ENCODE assay signal across 10 cellular contexts in the genomic region with DNA sequence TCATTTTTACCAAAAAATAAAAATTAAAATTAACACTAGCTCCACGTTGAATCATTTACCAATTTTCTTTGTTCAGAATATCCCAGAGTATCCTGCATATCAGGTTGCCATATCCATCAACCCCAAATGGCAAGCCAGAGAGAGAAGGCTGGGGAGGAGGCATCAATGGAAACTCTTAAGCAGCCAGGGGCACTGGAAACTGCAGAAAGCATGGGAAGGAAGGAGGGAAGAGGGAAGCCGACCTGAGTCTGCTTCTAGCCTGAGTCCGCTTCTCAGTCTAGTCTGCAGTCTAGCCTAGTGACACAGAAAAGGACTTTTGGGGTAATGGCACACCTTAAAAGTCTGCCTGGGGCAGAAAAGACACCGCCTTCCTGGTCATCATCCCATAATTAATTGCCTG. TPM values are rescaled to one million over a fixed set of nuclear protein-coding genes. Genes with fewer than 3 reads are reported as not detected.
DNase-seq lines count a peak whose midpoint lies in the region; ATAC-seq, FAIRE-seq and TF ChIP-seq lines count a peak whose summit lies in the region.
"Had no signal": no experiment of that assay in that cellular context is flagged by ENCODE, and none has a peak within 500 bp of the region (broad histone marks: within the 10 kb centered on the region; RNA-seq: fewer than 3 reads in every experiment).

No MANE protein-coding gene starts in this region.

- H3K9me3 Mint-ChIP-seq in activated T-helper 17 cell treated with anti-CD3 and anti-CD28 coated beads, Interleukin-2, amount 50 U/mL, for 72 hours: peaks cover 4% of the 10 kb centered on the region
- H3K9me3 Mint-ChIP-seq in mesothelial cell of epicardium: no peaks in the 10 kb centered on the region

- ATAC-seq in activated T-helper 17 cell treated with anti-CD3 and anti-CD28 coated beads, Interleukin-2, amount 50 U/mL, for 72 hours (replicated peaks): no peak
- ATAC-seq in HG03135 (IDR thresholded peaks at IDR 0.05; ENCODE audit: unreplicated experiment): no peak

- H3K4me1 ChIP-seq in ACC112 (ENCODE audit: control insufficient read depth, insufficient read depth, low read length, unreplicated experiment): peaks cover 35% of the 10 kb centered on the region

- no peaks in the 10 kb centered on the region for H3K36me3 ChIP-seq in ACC112 (ENCODE audit: insufficient read depth, low read length)
- H3K36me3 ChIP-seq: esophagus squamous epithelium had no signal

- peak overlapping the region; percentile 96 for H3K4me3 Mint-ChIP-seq in activated T-helper 17 cell treated with anti-CD3 and anti-CD28 coated beads, Interleukin-2, amount 50 U/mL, for 72 hours
- peak overlapping the region; percentile 26 for H3K4me3 Mint-ChIP-seq in mesothelial cell of epicardium

- H3K27me3 ChIP-seq in ACC112 (ENCODE audit: insufficient read depth, low read length): no peaks in the 10 kb centered on the region
- H3K27me3 ChIP-seq: esophagus squamous epithelium had no signal

- peaks cover 23% of the 10 kb centered on the region for H3K79me2 ChIP-seq in ACC112 (ENCODE audit: control insufficient read depth, insufficient read depth, low read length, unreplicated experiment)

- peaks cover 41% of the 10 kb centered on the region for H3K4me1 Mint-ChIP-seq in activated T-helper 17 cell treated with anti-CD3 and anti-CD28 coated beads, Interleukin-2, amount 50 U/mL, for 72 hours
- peaks cover 25% of the 10 kb centered on the region for H3K4me1 Mint-ChIP-seq in mesothelial cell of epicardium

- peak overlapping the region; percentile 55 for H3K27ac ChIP-seq in ACC112 (ENCODE audit: low read depth, low read length)

- H3K4me3 ChIP-seq in ACC112 (ENCODE audit: low read depth, low read length): peak overlapping the region; percentile 31; the same call in 1 of the 2 replicates

- H2AFZ ChIP-seq in ACC112 (ENCODE audit: low read length, unreplicated experiment): no peak overlapping the region

- H3K27me3 Mint-ChIP-seq in activated T-helper 17 cell treated with anti-CD3 and anti-CD28 coated beads, Interleukin-2, amount 50 U/mL, for 72 hours: no peaks in the 10 kb centered on the region
- no peaks in the 10 kb centered on the region for H3K27me3 Mint-ChIP-seq in mesothelial cell of epicardium (ENCODE audit: low read depth)

- no peak for TF ChIP-seq CTCF in mesothelial cell of epicardium (IDR thresholded peaks at IDR 0.05; ENCODE audit: unreplicated experiment)

- peak overlapping the region; percentile 88 for H3K27ac Mint-ChIP-seq in activated T-helper 17 cell treated with anti-CD3 and anti-CD28 coated beads, Interleukin-2, amount 50 U/mL, for 72 hours
- no peak overlapping the region for H3K27ac Mint-ChIP-seq in mesothelial cell of epicardium

- peaks cover 15% of the 10 kb centered on the region for H3K36me3 Mint-ChIP-seq in activated T-helper 17 cell treated with anti-CD3 and anti-CD28 coated beads, Interleukin-2, amount 50 U/mL, for 72 hours (ENCODE audit: low read depth)
- H3K36me3 Mint-ChIP-seq in mesothelial cell of epicardium: peaks cover 6% of the 10 kb centered on the region

- peak; percentile 8 for FAIRE-seq in GM19239 (lab: Jason Lieb, UNC)

- no peak for DNase-seq in GM19239 (ENCODE audit: insufficient read length, low spot score)
- no peak for DNase-seq in mesothelial cell of epicardium (ENCODE audit: low spot score in 2 of 2, unreplicated experiment in 2 of 2)
- DNase-seq in NCI-H2196 treated with DMSO at 0.1 percent for 48 hours (lab: John Stamatoyannopoulos, UW; ENCODE audit: unreplicated experiment): no peak
- no peak for DNase-seq in nucleus accumbens (lab: John Stamatoyannopoulos, UW)
- DNase-seq in inferior parietal cortex (ENCODE audit: extremely low spot score): no peak
- DNase-seq: esophagus squamous epithelium, NCI-H1694 had no signal

RNA-seq across cellular contexts. Expression of gene MTHFS, which starts 1.6 kb away (rescaled TPM):
- total RNA-seq in activated T-helper 17 cell treated with anti-CD3 and anti-CD28 coated beads, Interleukin-2, amount 50 U/mL, for 72 hours: 10 to 100 TPM; 20.3 to 29.2 TPM
- 12.5 to 14.8 TPM (median 13.7 TPM) in 3 replicates for total RNA-seq in mesothelial cell of epicardium
